Comparison of ENCODE assay signal across 1 cellular context in genomic region chr7:4800487-4800886, GRCh38.
TF ChIP-seq lines count a peak whose summit lies in the region.

No MANE protein-coding gene starts in this region.

TF ChIP-seq in H1, 55 proteins besides CTCF, POLR2A, EP300 and RAD21:
- no peak for TF ChIP-seq SRF (IDR thresholded peaks at IDR 0.05; ENCODE audit: low read depth, low read length)
- TF ChIP-seq CHD7 (IDR thresholded peaks at IDR 0.05; ENCODE audit: insufficient replicate concordance, low read length), result no peak
- no peak for TF ChIP-seq TEAD4 (IDR thresholded peaks at IDR 0.05; ENCODE audit: low read depth, low read length)
- no peak for TF ChIP-seq SAP30 (IDR thresholded peaks at IDR 0.05; ENCODE audit: insufficient read depth, insufficient replicate concordance, low read length)
- TF ChIP-seq YY1 (IDR thresholded peaks at IDR 0.05; ENCODE audit: low read depth, low read length), result no peak
- no peak for TF ChIP-seq SIRT6 (IDR thresholded peaks at IDR 0.05; ENCODE audit: low read length)
- no peak for TF ChIP-seq TBP (IDR thresholded peaks at IDR 0.05; ENCODE audit: low read depth, low read length)
- TF ChIP-seq MAFK (IDR thresholded peaks at IDR 0.05; ENCODE audit: low read depth, low read length), result no peak
- TF ChIP-seq EZH2 (IDR thresholded peaks at IDR 0.05; ENCODE audit: low read depth, low read length, severe bottlenecking), result no peak
